Comparison of ENCODE assay signal across 12 cellular contexts in the genomic region with DNA sequence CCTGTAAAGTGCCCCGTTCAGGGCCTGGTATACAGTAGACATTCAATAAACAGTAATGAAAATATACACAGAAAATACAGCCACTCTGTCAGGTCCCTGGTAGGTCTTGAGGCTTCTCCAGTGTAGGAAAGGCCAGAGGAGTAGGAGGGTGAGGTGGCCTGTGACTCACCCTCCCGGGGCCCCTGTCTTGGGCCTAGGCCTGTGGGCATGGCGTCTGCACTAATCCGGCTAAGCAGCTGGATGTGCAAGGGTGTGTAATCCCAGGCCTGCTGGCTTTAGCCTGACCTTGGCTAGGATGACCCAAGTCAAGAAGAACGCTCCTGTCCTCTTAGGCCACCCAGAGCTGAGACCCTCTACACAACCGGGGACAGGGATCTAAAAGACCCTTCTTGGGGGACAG.
DNase-seq lines count a peak whose midpoint lies in the region; ATAC-seq, FAIRE-seq and TF ChIP-seq lines count a peak whose summit lies in the region.
"Had no signal": no experiment of that assay in that cellular context is flagged by ENCODE, and none has a peak within 500 bp of the region (broad histone marks: within the 10 kb centered on the region; RNA-seq: fewer than 3 reads in every experiment).

No MANE protein-coding gene starts in this region.

- no peaks in the 10 kb centered on the region for H3K9me2 ChIP-seq in PC-9 (ENCODE audit: insufficient read depth)

- H3K36me3 ChIP-seq in PC-9 (ENCODE audit: low read depth), result no peaks in the 10 kb centered on the region
- no peaks in the 10 kb centered on the region for H3K36me3 ChIP-seq in esophagus muscularis mucosa
- H3K36me3 ChIP-seq in gastrocnemius medialis, result no peaks in the 10 kb centered on the region
- H3K36me3 ChIP-seq in testis (ENCODE audit: low read depth, missing control alignments), result no peaks in the 10 kb centered on the region

- H3K27me3 ChIP-seq in PC-9 (ENCODE audit: insufficient read depth, low read depth), result peaks cover 7% of the 10 kb centered on the region
- no peaks in the 10 kb centered on the region for H3K27me3 ChIP-seq in esophagus muscularis mucosa
- no peaks in the 10 kb centered on the region for H3K27me3 ChIP-seq in gastrocnemius medialis
- no peaks in the 10 kb centered on the region for H3K27me3 ChIP-seq in testis

- intact Hi-C loops in PC-9 (cut with micrococcal nuclease; ENCODE audit: unreplicated experiment) (no loop called here), esophagus muscularis mucosa (cut with DNase I) (loop anchor here (5.0 kb wide), 1 partner anchor 50 kb away; no protein-coding TSS in a partner anchor), gastrocnemius medialis (cut with DNase I; ENCODE audit: low total_unique reads) (no loop called here), testis (cut with DNase I; ENCODE audit: low total_unique reads) (no loop called here)

- in situ Hi-C loops in gastrocnemius medialis (cut with MboI; ENCODE audit: low sequenced_read_pairs in 4 of 4), result no loop called here

- no peak overlapping the region for H3K4me2 ChIP-seq in PC-9

- CTCF ChIA-PET in PC-9 (lab: Charles Lee), result interaction anchor here (0.7 kb wide), 1 partner anchor 87 kb away, joined by 3 read pairs; no protein-coding TSS in a partner anchor

- no peak overlapping the region for H2AFZ ChIP-seq in PC-9

- DNase-seq in H54 (ENCODE audit: insufficient read length, low spot score) (peak; percentile 86), PC-9 (peak; percentile 31 to 47), esophagus muscularis mucosa (ENCODE audit: extremely low spot score) (no peak), gastrocnemius medialis (peak in 1 of 2 donors; percentile 70), D341Med (ENCODE audit: low spot score) (no peak), testis (no peak)
- no peak for DNase-seq in stimulated activated CD4-positive, alpha-beta T cell treated with anti-CD3 and anti-CD28 coated beads, Interleukin-2, amount 100 ng/mL, for 48 hours
- DNase-seq: anterior cingulate cortex; occipital lobe; stimulated activated CD4-positive, alpha-beta T cell treated with anti-CD3 and anti-CD28 coated beads, Interleukin-4, amount 100 ng/mL, for 1 hour; substantia nigra; T-helper 1 cell had no signal

- no peak for TF ChIP-seq EP300 in esophagus muscularis mucosa (IDR thresholded peaks at IDR 0.05)

- H3K4me1 ChIP-seq in PC-9 (replicated peaks; ENCODE audit: insufficient read depth) (no peaks in the 10 kb centered on the region), esophagus muscularis mucosa (peaks cover 48 to 100% (median 98%) of the 10 kb centered on the region in 4 donors), gastrocnemius medialis (peaks cover 23 to 48% of the 10 kb centered on the region in 2 donors), testis (peaks cover 35% of the 10 kb centered on the region)

- POLR2A ChIA-PET in PC-9 (lab: Charles Lee; ENCODE audit: unreplicated experiment), result no interaction called here

- H3K27ac ChIP-seq in PC-9 (no peak overlapping the region), esophagus muscularis mucosa (replicated peaks in 1 of 4) (peak overlapping the region; percentile 89 to 94 (median 92)), gastrocnemius medialis (peak overlapping the region; percentile 79 to 84 (median 82)), testis (peak overlapping the region in 1 of 2 donors; percentile 19)

- H3K9me3 ChIP-seq in PC-9 (ENCODE audit: insufficient read depth, low read depth) (peaks cover 11% of the 10 kb centered on the region), esophagus muscularis mucosa (no peaks in the 10 kb centered on the region), gastrocnemius medialis (no peaks in the 10 kb centered on the region), testis (no peaks in the 10 kb centered on the region)

- no TSS peak for BruUV-seq in PC-9 (replicated peaks; lab: Mats Ljungman, UMichigan)

- H3K79me2 ChIP-seq in PC-9 (ENCODE audit: low read depth), result no peaks in the 10 kb centered on the region

- H3K4me3 ChIP-seq in PC-9, result no peak overlapping the region
- no peak overlapping the region for H3K4me3 ChIP-seq in esophagus muscularis mucosa
- no peak overlapping the region for H3K4me3 ChIP-seq in gastrocnemius medialis
- no peak overlapping the region for H3K4me3 ChIP-seq in testis

- WGBS in esophagus muscularis mucosa, result 69% methylated on average over 2 of the region's 6 CpGs
- 52 to 64% methylated on average over 5 to 6 of the region's 6 CpGs for WGBS in testis, 2 donors

- no peak for TF ChIP-seq POLR2A in H54 (IDR thresholded peaks at IDR 0.05; ENCODE audit: low read depth, low read length)
- no peak for TF ChIP-seq POLR2A in esophagus muscularis mucosa (IDR thresholded peaks at IDR 0.05; ENCODE audit: low read depth)
- no peak for TF ChIP-seq POLR2A in gastrocnemius medialis (IDR thresholded peaks at IDR 0.05)
- TF ChIP-seq POLR2A in testis (IDR thresholded peaks at IDR 0.05), result no peak

- no peaks in the 10 kb centered on the region for H4K20me1 ChIP-seq in PC-9 (ENCODE audit: insufficient read depth)

- FAIRE-seq in H54 (lab: Jason Lieb, UNC), result no peak

- ATAC-seq in gastrocnemius medialis, result no peak

- H3F3A ChIP-seq in PC-9 (ENCODE audit: insufficient read depth, low read depth), result no peaks in the 10 kb centered on the region

- no peak for TF ChIP-seq CTCF in PC-9 (conservative IDR thresholded peaks at IDR 0.05)
- TF ChIP-seq CTCF in esophagus muscularis mucosa (IDR thresholded peaks at IDR 0.05), result no peak
- TF ChIP-seq CTCF in gastrocnemius medialis (IDR thresholded peaks at IDR 0.05 in 4 of 5, conservative IDR thresholded peaks at IDR 0.05 in 1 of 5), result no peak
- no peak for TF ChIP-seq CTCF in testis (IDR thresholded peaks at IDR 0.05)

Comparison
In these comparisons a context has a peak if more than half of its experiments do, and no peak if none do; other contexts are left out.
1. DNase-seq: peak in H54 (single experiment) and PC-9 (2 of 2); none in esophagus muscularis mucosa (single experiment), stimulated activated CD4-positive, alpha-beta T cell treated with anti-CD3 and anti-CD28 coated beads, Interleukin-2, amount 100 ng/mL, for 48 hours (0 of 2), D341Med (single experiment) and testis (single experiment).